ENCODE assay signal across 8 cellular contexts in the genomic region with DNA sequence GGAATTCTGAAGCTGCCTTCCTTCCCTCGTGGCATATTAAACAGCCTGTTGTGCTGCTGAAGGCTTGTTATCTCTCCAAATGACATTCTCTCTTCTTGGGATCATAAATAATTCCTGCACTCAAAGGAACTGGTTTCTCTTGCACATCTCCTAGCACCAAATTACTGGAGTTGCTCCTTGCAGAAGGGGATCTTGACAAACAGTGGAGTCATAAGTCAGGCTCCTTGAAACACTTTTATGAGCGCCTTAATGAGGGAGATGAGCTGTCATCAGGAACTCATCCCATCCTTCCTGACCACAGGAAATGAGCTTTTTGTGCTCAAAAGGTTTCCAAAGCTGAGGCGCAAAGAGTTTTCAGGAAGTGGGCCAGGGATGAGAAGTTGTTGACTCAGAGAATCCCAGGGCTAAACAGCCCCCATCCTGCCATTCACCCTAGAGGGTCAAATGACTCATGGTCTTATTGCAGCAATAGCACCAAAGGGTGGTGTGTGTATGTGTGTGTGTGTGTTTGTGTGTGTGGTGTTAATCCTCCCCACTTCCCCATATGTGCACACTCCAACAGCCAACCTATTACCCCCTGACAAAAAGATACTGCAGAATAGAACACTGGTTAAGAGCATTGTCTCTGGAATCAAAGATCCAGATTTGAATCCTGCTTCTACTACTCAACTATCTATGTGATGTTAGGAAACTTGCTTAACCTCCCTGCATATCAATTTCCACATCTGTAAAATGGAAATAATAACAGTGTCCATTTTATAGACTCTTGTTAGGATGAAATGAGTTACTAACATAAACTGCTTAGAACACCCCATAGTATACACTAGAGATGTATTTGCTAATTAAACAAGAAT. TPM values are rescaled to one million over a fixed set of nuclear protein-coding genes. Genes with fewer than 3 reads are reported as not detected.
DNase-seq lines count a peak whose midpoint lies in the region; ATAC-seq and TF ChIP-seq lines count a peak whose summit lies in the region.

No MANE protein-coding gene starts in this region.

- no peak overlapping the region for H3K18ac ChIP-seq in mesenchymal stem cell (ENCODE audit: low read depth in 1 of 2, low read length in 2 of 2)

- TF ChIP-seq CTCF in AG04450 (IDR thresholded peaks at IDR 0.05; ENCODE audit: low read depth, low read length) (no peak), body of pancreas (IDR thresholded peaks at IDR 0.05) (no peak)

- in situ Hi-C loops in KBM-7 (cut with MboI; ENCODE audit: low pct_unique_long_range_greater_than_20kb, low sequenced_read_pairs), result no loop called here

- H4K91ac ChIP-seq in mesenchymal stem cell (ENCODE audit: low read length), result no peak overlapping the region

- no peaks in the 10 kb centered on the region for H3K79me1 ChIP-seq in mesenchymal stem cell (replicated peaks; ENCODE audit: low read length, poor library complexity, severe bottlenecking)

- no peak overlapping the region for H3K4ac ChIP-seq in mesenchymal stem cell (ENCODE audit: low read depth in 1 of 2, low read length in 2 of 2)

- no peak overlapping the region for H4K8ac ChIP-seq in mesenchymal stem cell (ENCODE audit: low read length)

- H3K4me1 ChIP-seq in body of pancreas, result peaks cover 16% of the 10 kb centered on the region
- peaks cover 10% of the 10 kb centered on the region for H3K4me1 ChIP-seq in mesenchymal stem cell (ENCODE audit: control insufficient read depth, insufficient read depth, low read depth, low read length)

- no peak overlapping the region for H2AFZ ChIP-seq in mesenchymal stem cell (ENCODE audit: low read depth, low read length)

- H3K9me3 ChIP-seq in AG04450 (ENCODE audit: control insufficient read depth, insufficient read depth, low read length) (no peaks in the 10 kb centered on the region), body of pancreas (no peaks in the 10 kb centered on the region), mesenchymal stem cell (ENCODE audit: control insufficient read depth, low read length) (no peaks in the 10 kb centered on the region)

- H3K9ac ChIP-seq in mesenchymal stem cell (ENCODE audit: low read length), result peak overlapping the region; percentile 44

- H3K27ac ChIP-seq in AG04450 (ENCODE audit: low read depth, low read length), result peak overlapping the region; percentile 67
- peak overlapping the region in 1 of 4 donors; percentile 10 for H3K27ac ChIP-seq in body of pancreas
- peak overlapping the region; percentile 56 for H3K27ac ChIP-seq in mesenchymal stem cell (ENCODE audit: low read length, poor library complexity, severe bottlenecking)

- H3K36me3 ChIP-seq in body of pancreas (replicated peaks in 1 of 2; ENCODE audit: insufficient read depth in 1 of 2, low read depth in 2 of 2) (no peaks in the 10 kb centered on the region), mesenchymal stem cell (ENCODE audit: control insufficient read depth in 1 of 2, insufficient read depth in 2 of 2, low read depth in 1 of 2, low read length in 2 of 2) (peaks cover 0 to under 1% of the 10 kb centered on the region in 2 experiments)

- ATAC-seq in body of pancreas, result no peak

- CTCF ChIA-PET in AG04450 (lab: Charles Lee), result interaction anchor here (0.6 to 2.9 kb wide), 5 partner anchors 25 to 138 kb away, joined by 3 to 18 read pairs (median 5); no protein-coding TSS in a partner anchor

- no peak overlapping the region for H2BK5ac ChIP-seq in mesenchymal stem cell (ENCODE audit: low read depth, low read length, poor library complexity, severe bottlenecking)

- no peak overlapping the region for H3K23ac ChIP-seq in mesenchymal stem cell (ENCODE audit: low read length in 2 of 2)

- H2BK120ac ChIP-seq in mesenchymal stem cell (ENCODE audit: low read depth, low read length), result no peak overlapping the region

- H2BK15ac ChIP-seq in mesenchymal stem cell (ENCODE audit: low read depth, poor library complexity, severe bottlenecking), result no peak overlapping the region

- no peak for TF ChIP-seq POLR2A in body of pancreas (IDR thresholded peaks at IDR 0.05)

- intact Hi-C loops in body of pancreas (cut with DNase I), result no loop called here

- no peak overlapping the region for H3K14ac ChIP-seq in mesenchymal stem cell (ENCODE audit: low read length in 2 of 2)

- H2BK12ac ChIP-seq in mesenchymal stem cell (ENCODE audit: low read length in 2 of 2), result no peak overlapping the region

- no peak overlapping the region for H2AK5ac ChIP-seq in mesenchymal stem cell (ENCODE audit: low read length, severe bottlenecking)

- no peak overlapping the region for H3K4me2 ChIP-seq in mesenchymal stem cell (ENCODE audit: low read length, poor library complexity, severe bottlenecking)

- H3K4me3 ChIP-seq in AG04450 (ENCODE audit: low read depth, low read length), result no peak overlapping the region
- no peak overlapping the region for H3K4me3 ChIP-seq in body of pancreas
- no peak overlapping the region for H3K4me3 ChIP-seq in mesenchymal stem cell (ENCODE audit: insufficient read depth in 1 of 2, low read depth in 1 of 2, low read length in 2 of 2)

- POLR2A ChIA-PET in AG04450 (lab: Yijun Ruan, JAX), result interaction anchor here (0.8 to 1.0 kb wide), 3 partner anchors 43 to 91 kb away, joined by 3 to 5 read pairs (median 4); no protein-coding TSS in a partner anchor

- DNase-seq in AG04450 (ENCODE audit: low read depth, low spot score) (peak; percentile 91), KBM-7 (peak; percentile 93), body of pancreas (peak; percentile 20 to 78 (median 29)), mesenchymal stem cell (peak; percentile 100), OCI-M2 (lab: John Stamatoyannopoulos, UW; ENCODE audit: unreplicated experiment) (no peak), NCI-H748 treated with DMSO at 0.1 percent for 48 hours (lab: John Stamatoyannopoulos, UW) (no peak), NCI-H774 (lab: John Stamatoyannopoulos, UW) (no peak)
- no peak for DNase-seq in stimulated activated CD4-positive, alpha-beta T cell treated with anti-CD3 and anti-CD28 coated beads, Interleukin-4, amount 100 ng/mL, for 4 hours

- WGBS in body of pancreas, 2 donors, result 57 to 63% methylated on average over 3 of the region's 3 CpGs
- WGBS in mesenchymal stem cell, result 0% methylated on average over 2 of the region's 3 CpGs

- no peaks in the 10 kb centered on the region for H3K27me3 ChIP-seq in AG04450 (ENCODE audit: control insufficient read depth, insufficient read depth, low read length)
- no peaks in the 10 kb centered on the region for H3K27me3 ChIP-seq in body of pancreas
- H3K27me3 ChIP-seq in mesenchymal stem cell (ENCODE audit: control insufficient read depth in 1 of 2, insufficient read depth in 1 of 2, low read length in 2 of 2), result no peaks in the 10 kb centered on the region

RNA-seq across cellular contexts. Expression of gene PHC2, which starts 2.8 kb away (rescaled TPM):
- 47.1 and 78.6 TPM in 2 replicates for polyA plus RNA-seq in AG04450 (2011; rRNA removed)
- 56.2 and 73.7 TPM in 2 replicates for polyA minus RNA-seq in AG04450 (2011; rRNA and poly(A)+ RNA removed)
- 10 to 100 TPM; 41.8 to 44.5 TPM for total RNA-seq in body of pancreas
- polyA plus RNA-seq in mesenchymal stem cell (2013, experiment 1 of 2), result 114 TPM
- polyA plus RNA-seq in mesenchymal stem cell (2013, experiment 2 of 2), result 112 TPM

RNA-seq across cellular contexts. Expression of gene ZSCAN20, which starts 38.7 kb away (rescaled TPM):
- 3.5 and 3.9 TPM in 2 replicates for polyA plus RNA-seq in AG04450 (2011; rRNA removed)
- 10.5 and 13.5 TPM in 2 replicates for polyA minus RNA-seq in AG04450 (2011; rRNA and poly(A)+ RNA removed)
- 1 to 10 TPM; 3.0 to 3.6 TPM for total RNA-seq in body of pancreas
- 1.7 TPM for polyA plus RNA-seq in mesenchymal stem cell (2013, experiment 1 of 2)
- polyA plus RNA-seq in mesenchymal stem cell (2013, experiment 2 of 2), result 1.6 TPM

Comparison
In these comparisons a context has a peak if more than half of its experiments do, and no peak if none do; other contexts are left out.
1. DNase-seq: peak in AG04450 (single experiment), KBM-7 (single experiment), body of pancreas (4 of 4) and mesenchymal stem cell (single experiment); none in OCI-M2 (single experiment), NCI-H748 treated with DMSO at 0.1 percent for 48 hours (single experiment), NCI-H774 (single experiment) and stimulated activated CD4-positive, alpha-beta T cell treated with anti-CD3 and anti-CD28 coated beads, Interleukin-4, amount 100 ng/mL, for 4 hours (0 of 2).